Comparison of ENCODE assay signal across 1 cellular context in the genomic region with DNA sequence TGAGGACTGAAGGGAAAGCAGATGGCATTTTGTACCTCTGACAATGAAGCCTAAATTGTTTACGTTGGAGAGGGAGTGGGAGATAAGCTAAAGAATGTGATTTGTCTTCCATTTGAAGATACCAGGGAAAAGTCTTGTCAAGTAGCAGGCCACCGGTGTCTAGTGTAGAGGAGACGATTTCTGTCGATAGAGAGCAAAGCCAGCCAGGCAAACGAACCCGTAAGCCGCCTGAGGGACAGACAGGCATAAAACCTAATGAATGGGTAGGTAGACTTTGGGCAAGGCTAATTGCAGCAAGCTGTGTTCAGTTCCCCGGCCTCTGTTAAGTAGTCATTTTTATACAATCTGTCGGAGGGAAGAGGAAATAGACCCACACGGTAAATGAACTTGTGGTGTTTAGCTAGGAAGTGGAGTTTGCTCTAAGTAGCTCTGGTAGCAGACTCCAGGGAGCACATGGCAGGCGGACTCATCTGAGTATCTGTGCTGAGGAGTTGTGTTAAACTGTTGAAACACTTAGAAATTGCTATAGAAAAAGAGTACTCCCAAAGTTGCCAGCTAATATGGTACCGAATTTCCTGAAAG.
TF ChIP-seq lines count a peak whose summit lies in the region.

No MANE protein-coding gene starts in this region.

TF ChIP-seq in GM12878, 131 proteins besides CTCF, POLR2A, EP300 and RAD21 (continued from another document):
- TF ChIP-seq CREB1 (IDR thresholded peaks at IDR 0.05; ENCODE audit: low read depth) (no peak), POLR2AphosphoS5 (IDR thresholded peaks at IDR 0.05; ENCODE audit: low read length) (peak; percentile 65; the same call in 1 of the 2 replicates), SPI1 (IDR thresholded peaks at IDR 0.05; ENCODE audit: borderline replicate concordance, insufficient read depth, low read depth, low read length) (peak; percentile 14; the same call in 1 of the 2 replicates)
- TF ChIP-seq, protein P1, sequence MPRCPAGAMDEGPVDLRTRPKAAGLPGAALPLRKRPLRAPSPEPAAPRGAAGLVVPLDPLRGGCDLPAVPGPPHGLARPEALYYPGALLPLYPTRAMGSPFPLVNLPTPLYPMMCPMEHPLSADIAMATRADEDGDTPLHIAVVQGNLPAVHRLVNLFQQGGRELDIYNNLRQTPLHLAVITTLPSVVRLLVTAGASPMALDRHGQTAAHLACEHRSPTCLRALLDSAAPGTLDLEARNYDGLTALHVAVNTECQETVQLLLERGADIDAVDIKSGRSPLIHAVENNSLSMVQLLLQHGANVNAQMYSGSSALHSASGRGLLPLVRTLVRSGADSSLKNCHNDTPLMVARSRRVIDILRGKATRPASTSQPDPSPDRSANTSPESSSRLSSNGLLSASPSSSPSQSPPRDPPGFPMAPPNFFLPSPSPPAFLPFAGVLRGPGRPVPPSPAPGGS (IDR thresholded peaks at IDR 0.05; ENCODE audit: borderline replicate concordance, insufficient read depth, low read depth, low read length, poor library complexity, severe bottlenecking): no peak
